ENCODE assay signal across 1 cellular context in the genomic region with DNA sequence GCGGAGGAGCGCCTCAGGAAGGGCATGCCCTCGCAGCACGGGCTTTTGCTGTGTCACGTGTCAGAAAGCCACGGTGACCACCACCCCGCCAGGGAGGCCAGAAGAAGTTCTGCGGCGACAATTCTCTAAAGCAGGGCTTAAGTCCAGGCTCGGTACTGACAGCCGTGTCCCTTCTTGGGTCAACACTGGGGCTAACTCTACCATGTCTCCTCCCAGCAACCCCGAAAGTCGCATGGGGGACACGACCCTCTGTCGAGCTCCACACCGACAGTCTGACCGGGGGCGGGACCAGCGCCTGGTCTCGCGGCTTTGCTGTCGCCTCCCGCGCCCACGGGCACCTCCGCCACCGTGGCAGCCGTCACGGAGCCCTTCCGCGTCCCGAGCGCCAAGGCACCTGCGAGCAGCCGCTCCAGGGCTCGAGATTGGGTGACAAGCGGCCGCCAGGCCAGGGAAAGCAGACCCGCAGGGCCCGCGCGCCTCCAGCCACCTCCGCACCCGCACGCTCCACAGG.
TF ChIP-seq lines count a peak whose summit lies in the region.

No MANE protein-coding gene starts in this region.

TF ChIP-seq in K562, 482 proteins besides CTCF, POLR2A, EP300 and RAD21 (continued from another document and continues in another):
- TF ChIP-seq, protein P1, sequence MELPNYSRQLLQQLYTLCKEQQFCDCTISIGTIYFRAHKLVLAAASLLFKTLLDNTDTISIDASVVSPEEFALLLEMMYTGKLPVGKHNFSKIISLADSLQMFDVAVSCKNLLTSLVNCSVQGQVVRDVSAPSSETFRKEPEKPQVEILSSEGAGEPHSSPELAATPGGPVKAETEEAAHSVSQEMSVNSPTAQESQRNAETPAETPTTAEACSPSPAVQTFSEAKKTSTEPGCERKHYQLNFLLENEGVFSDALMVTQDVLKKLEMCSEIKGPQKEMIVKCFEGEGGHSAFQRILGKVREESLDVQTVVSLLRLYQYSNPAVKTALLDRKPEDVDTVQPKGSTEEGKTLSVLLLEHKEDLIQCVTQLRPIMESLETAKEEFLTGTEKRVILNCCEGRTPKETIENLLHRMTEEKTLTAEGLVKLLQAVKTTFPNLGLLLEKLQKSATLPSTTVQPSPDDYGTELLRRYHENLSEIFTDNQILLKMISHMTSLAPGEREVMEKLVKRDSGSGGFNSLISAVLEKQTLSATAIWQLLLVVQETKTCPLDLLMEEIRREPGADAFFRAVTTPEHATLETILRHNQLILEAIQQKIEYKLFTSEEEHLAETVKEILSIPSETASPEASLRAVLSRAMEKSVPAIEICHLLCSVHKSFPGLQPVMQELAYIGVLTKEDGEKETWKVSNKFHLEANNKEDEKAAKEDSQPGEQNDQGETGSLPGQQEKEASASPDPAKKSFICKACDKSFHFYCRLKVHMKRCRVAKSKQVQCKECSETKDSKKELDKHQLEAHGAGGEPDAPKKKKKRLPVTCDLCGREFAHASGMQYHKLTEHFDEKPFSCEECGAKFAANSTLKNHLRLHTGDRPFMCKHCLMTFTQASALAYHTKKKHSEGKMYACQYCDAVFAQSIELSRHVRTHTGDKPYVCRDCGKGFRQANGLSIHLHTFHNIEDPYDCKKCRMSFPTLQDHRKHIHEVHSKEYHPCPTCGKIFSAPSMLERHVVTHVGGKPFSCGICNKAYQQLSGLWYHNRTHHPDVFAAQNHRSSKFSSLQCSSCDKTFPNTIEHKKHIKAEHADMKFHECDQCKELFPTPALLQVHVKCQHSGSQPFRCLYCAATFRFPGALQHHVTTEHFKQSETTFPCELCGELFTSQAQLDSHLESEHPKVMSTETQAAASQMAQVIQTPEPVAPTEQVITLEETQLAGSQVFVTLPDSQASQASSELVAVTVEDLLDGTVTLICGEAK (IDR thresholded peaks at IDR 0.05), result 0 out of 2 replicates have a peak, but pooled peaks have one; percentile 12
- TF ChIP-seq, protein P1 (CRISPR knock-in tag; IDR thresholded peaks at IDR 0.05), result no peak
- TF ChIP-seq, protein P2, sequence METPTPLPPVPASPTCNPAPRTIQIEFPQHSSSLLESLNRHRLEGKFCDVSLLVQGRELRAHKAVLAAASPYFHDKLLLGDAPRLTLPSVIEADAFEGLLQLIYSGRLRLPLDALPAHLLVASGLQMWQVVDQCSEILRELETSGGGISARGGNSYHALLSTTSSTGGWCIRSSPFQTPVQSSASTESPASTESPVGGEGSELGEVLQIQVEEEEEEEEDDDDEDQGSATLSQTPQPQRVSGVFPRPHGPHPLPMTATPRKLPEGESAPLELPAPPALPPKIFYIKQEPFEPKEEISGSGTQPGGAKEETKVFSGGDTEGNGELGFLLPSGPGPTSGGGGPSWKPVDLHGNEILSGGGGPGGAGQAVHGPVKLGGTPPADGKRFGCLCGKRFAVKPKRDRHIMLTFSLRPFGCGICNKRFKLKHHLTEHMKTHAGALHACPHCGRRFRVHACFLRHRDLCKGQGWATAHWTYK (CRISPR knock-in tag; IDR thresholded peaks at IDR 0.05), result 0 out of 2 replicates have a peak, but pooled peaks have one; percentile 17
- peak; percentile 83 for TF ChIP-seq BHLHE40 (IDR thresholded peaks at IDR 0.05; ENCODE audit: low read length)
- peak in 1 of 2 experiments; percentile 49; a peak in 1 of 4 replicates for TF ChIP-seq SIN3A (IDR thresholded peaks at IDR 0.05; ENCODE audit: borderline replicate concordance in 2 of 2, control insufficient read depth in 1 of 2, low read depth in 2 of 2, low read length in 2 of 2)
- TF ChIP-seq SMARCE1 (IDR thresholded peaks at IDR 0.05), result 0 out of 2 replicates have a peak, but pooled peaks have one; percentile 20
- TF ChIP-seq HDGF (IDR thresholded peaks at IDR 0.05), result no peak
- TF ChIP-seq ETV1 (tag; conservative IDR thresholded peaks at IDR 0.05; ENCODE audit: low read depth), result no peak
- no peak for TF ChIP-seq ATF7 (IDR thresholded peaks at IDR 0.05)
- peak; percentile 25; the same call in 1 of the 2 replicates for TF ChIP-seq C11orf30 (IDR thresholded peaks at IDR 0.05; ENCODE audit: low read depth)
- TF ChIP-seq PHF21A (IDR thresholded peaks at IDR 0.05; ENCODE audit: borderline replicate concordance, low read depth), result no peak
- no peak for TF ChIP-seq SIN3B (IDR thresholded peaks at IDR 0.05; ENCODE audit: low read depth)
- no peak for TF ChIP-seq MEIS2 (IDR thresholded peaks at IDR 0.05; ENCODE audit: partially characterized antibody)
- TF ChIP-seq NONO (IDR thresholded peaks at IDR 0.05; ENCODE audit: low read depth in 2 of 2, low read length in 1 of 2), result peak in 1 of 2 experiments; percentile 55; a peak in 1 of 4 replicates
- TF ChIP-seq, protein P3, sequence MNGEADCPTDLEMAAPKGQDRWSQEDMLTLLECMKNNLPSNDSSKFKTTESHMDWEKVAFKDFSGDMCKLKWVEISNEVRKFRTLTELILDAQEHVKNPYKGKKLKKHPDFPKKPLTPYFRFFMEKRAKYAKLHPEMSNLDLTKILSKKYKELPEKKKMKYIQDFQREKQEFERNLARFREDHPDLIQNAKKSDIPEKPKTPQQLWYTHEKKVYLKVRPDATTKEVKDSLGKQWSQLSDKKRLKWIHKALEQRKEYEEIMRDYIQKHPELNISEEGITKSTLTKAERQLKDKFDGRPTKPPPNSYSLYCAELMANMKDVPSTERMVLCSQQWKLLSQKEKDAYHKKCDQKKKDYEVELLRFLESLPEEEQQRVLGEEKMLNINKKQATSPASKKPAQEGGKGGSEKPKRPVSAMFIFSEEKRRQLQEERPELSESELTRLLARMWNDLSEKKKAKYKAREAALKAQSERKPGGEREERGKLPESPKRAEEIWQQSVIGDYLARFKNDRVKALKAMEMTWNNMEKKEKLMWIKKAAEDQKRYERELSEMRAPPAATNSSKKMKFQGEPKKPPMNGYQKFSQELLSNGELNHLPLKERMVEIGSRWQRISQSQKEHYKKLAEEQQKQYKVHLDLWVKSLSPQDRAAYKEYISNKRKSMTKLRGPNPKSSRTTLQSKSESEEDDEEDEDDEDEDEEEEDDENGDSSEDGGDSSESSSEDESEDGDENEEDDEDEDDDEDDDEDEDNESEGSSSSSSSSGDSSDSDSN (IDR thresholded peaks at IDR 0.05; ENCODE audit: borderline replicate concordance in 1 of 2, low read depth in 2 of 2, low read length in 2 of 2), result 0 out of 4 replicates have a peak, but pooled peaks of 1 of the 2 experiments have one; percentile 36
- TF ChIP-seq, protein P4, sequence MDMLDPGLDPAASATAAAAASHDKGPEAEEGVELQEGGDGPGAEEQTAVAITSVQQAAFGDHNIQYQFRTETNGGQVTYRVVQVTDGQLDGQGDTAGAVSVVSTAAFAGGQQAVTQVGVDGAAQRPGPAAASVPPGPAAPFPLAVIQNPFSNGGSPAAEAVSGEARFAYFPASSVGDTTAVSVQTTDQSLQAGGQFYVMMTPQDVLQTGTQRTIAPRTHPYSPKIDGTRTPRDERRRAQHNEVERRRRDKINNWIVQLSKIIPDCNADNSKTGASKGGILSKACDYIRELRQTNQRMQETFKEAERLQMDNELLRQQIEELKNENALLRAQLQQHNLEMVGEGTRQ (CRISPR knock-in tag; IDR thresholded peaks at IDR 0.05), result peak; percentile 68
- TF ChIP-seq HDAC1 (IDR thresholded peaks at IDR 0.05), result 0 out of 4 replicates have a peak, but pooled peaks of 1 of the 2 experiments have one; percentile 41
- TF ChIP-seq SIRT6 (IDR thresholded peaks at IDR 0.05; ENCODE audit: low read depth, low read length), result no peak
- no peak for TF ChIP-seq KAT8 (IDR thresholded peaks at IDR 0.05; ENCODE audit: low read depth)
- TF ChIP-seq, protein P5, sequence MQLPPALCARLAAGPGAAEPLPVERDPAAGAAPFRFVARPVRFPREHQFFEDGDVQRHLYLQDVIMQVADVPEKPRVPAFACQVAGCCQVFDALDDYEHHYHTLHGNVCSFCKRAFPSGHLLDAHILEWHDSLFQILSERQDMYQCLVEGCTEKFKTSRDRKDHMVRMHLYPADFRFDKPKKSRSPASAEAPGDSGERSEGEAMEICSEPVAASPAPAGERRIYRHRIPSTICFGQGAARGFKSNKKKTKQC (CRISPR knock-in tag; IDR thresholded peaks at IDR 0.05), result 0 out of 2 replicates have a peak, but pooled peaks have one; percentile 22
- no peak for TF ChIP-seq GTF2E2 (tag; IDR thresholded peaks at IDR 0.05)
- TF ChIP-seq KLF10 (CRISPR knock-in tag; IDR thresholded peaks at IDR 0.05), result no peak
- peak; percentile 60 for TF ChIP-seq RBBP5 (IDR thresholded peaks at IDR 0.05; ENCODE audit: borderline replicate concordance, insufficient read depth, low read length, poor library complexity, severe bottlenecking)
- no peak for TF ChIP-seq MYNN (IDR thresholded peaks at IDR 0.05)
- no peak for TF ChIP-seq MYNN (CRISPR knock-in tag; IDR thresholded peaks at IDR 0.05)
